Comparison of ENCODE assay signal across 9 cellular contexts in genomic region chr12:6614513-6615177, GRCh38. TPM values are rescaled to one million over a fixed set of nuclear protein-coding genes. Genes with fewer than 3 reads are reported as not detected.
A peak's percentile ranks its signal among the peaks of the same experiment; 100 is the strongest.
DNase-seq lines count a peak whose midpoint lies in the region; ATAC-seq and TF ChIP-seq lines count a peak whose summit lies in the region.
"Had no signal": no experiment of that assay in that cellular context is flagged by ENCODE, and none has a peak within 500 bp of the region (broad histone marks: within the 10 kb centered on the region; RNA-seq: fewer than 3 reads in every experiment).

No MANE protein-coding gene starts in this region.

- TF ChIP-seq CTCF in BE2C (IDR thresholded peaks at IDR 0.05; ENCODE audit: low read depth, low read length) (peak; percentile 11; the same call in 1 of the 2 replicates), Loucy (conservative IDR thresholded peaks at IDR 0.05; ENCODE audit: low read length) (no peak), coronary artery (IDR thresholded peaks at IDR 0.05) (no peak), natural killer cell (IDR thresholded peaks at IDR 0.05) (no peak)

- H3K4me1 Mint-ChIP-seq in natural killer cell = peaks cover 26 to 57% of the 10 kb centered on the region in 2 donors

- H3K9me2 ChIP-seq in Loucy (replicated peaks; ENCODE audit: low read depth, low read length) = no peaks in the 10 kb centered on the region

- peak overlapping the region; percentile 85 to 97 for H3K27ac ChIP-seq in coronary artery

- H3K27ac Mint-ChIP-seq in natural killer cell = peak overlapping the region; percentile 90 to 94

- H3K9me3 Mint-ChIP-seq in natural killer cell = no peaks in the 10 kb centered on the region

- H3K27me3 ChIP-seq in BE2C (no peaks in the 10 kb centered on the region), Loucy (ENCODE audit: insufficient read depth, low read length, poor library complexity, severe bottlenecking) (no peaks in the 10 kb centered on the region)

- H3K4me2 ChIP-seq in Loucy (ENCODE audit: low read depth, low read length, poor library complexity, severe bottlenecking) = peak overlapping the region; percentile 28

- no peak for DNase-seq in BE2C
- DNase-seq in coronary artery (ENCODE audit: low spot score) = no peak
- DNase-seq in natural killer cell = no peak
- DNase-seq in occipital lobe (lab: John Stamatoyannopoulos, UW) = no peak
- DNase-seq in AG08395 (ENCODE audit: low spot score) = no peak
- DNase-seq in NCI-H1048 (lab: John Stamatoyannopoulos, UW) = no peak
- DNase-seq in ureter (ENCODE audit: low spot score) = no peak

- H3K9ac ChIP-seq in Loucy (ENCODE audit: low read depth, low read length, poor library complexity, severe bottlenecking) = peak overlapping the region; percentile 61

- H3F3A ChIP-seq in Loucy (ENCODE audit: low read depth) = peaks cover 35% of the 10 kb centered on the region

- peaks cover 23% of the 10 kb centered on the region for H3K4me1 ChIP-seq in BE2C
- H3K4me1 ChIP-seq in Loucy (ENCODE audit: insufficient read depth, low read length, poor library complexity, severe bottlenecking) = peaks cover 41% of the 10 kb centered on the region

- H2AFZ ChIP-seq in Loucy (ENCODE audit: low read length) = no peak overlapping the region

- 0 out of 2 replicates have a peak, but pooled peaks cover 4% of the 10 kb centered on the region for H3K79me2 ChIP-seq in Loucy (ENCODE audit: insufficient read depth, low read length)

- no peaks in the 10 kb centered on the region for H3K27me3 Mint-ChIP-seq in natural killer cell (ENCODE audit: low read depth in 2 of 2)

- no peak for ATAC-seq in natural killer cell

- no peak overlapping the region for H3K4me3 ChIP-seq in BE2C (ENCODE audit: low read depth, low read length)
- peak overlapping the region; percentile 3 for H3K4me3 ChIP-seq in Loucy (ENCODE audit: low read length, poor library complexity, severe bottlenecking)
- no peak overlapping the region for H3K4me3 ChIP-seq in coronary artery

- no peaks in the 10 kb centered on the region for H3K9me3 ChIP-seq in BE2C
- H3K9me3 ChIP-seq in Loucy (ENCODE audit: insufficient read depth, low read depth, low read length) = no peaks in the 10 kb centered on the region

- H3K4me3 Mint-ChIP-seq in natural killer cell = peak overlapping the region; percentile 72

- intact Hi-C loops in natural killer cell (cut with micrococcal nuclease) = no loop called here

- no peaks in the 10 kb centered on the region for H3K36me3 ChIP-seq in BE2C
- H3K36me3 ChIP-seq in Loucy (ENCODE audit: insufficient read depth, low read length) = peaks cover 12% of the 10 kb centered on the region; the same call in 1 of the 2 replicates

- H4K20me1 ChIP-seq in Loucy (ENCODE audit: insufficient read depth, low read length, poor library complexity, severe bottlenecking) = no peaks in the 10 kb centered on the region

- H3K36me3 Mint-ChIP-seq in natural killer cell = peaks cover 7% of the 10 kb centered on the region

RNA-seq across cellular contexts. Expression of gene CHD4, which starts 7.5 kb away (rescaled TPM):
- 347 TPM for polyA plus RNA-seq in BE2C (2012; ENCODE audit: insufficient read depth, insufficient read length, low read depth)
- 100 to 1,000 TPM; 568 to 795 (median 658) TPM for total RNA-seq in natural killer cell
- total RNA-seq in occipital lobe = 149 TPM
- 232 TPM for total RNA-seq in ureter

RNA-seq across cellular contexts. Expression of gene LPAR5, which starts 21.1 kb away (rescaled TPM):
- polyA plus RNA-seq in BE2C (2012; ENCODE audit: insufficient read depth, insufficient read length, low read depth) = 1.9 TPM
- total RNA-seq in natural killer cell = 10 to 100 TPM in 2 of 3 donors, 1 to 10 TPM in 1; 10.0 to 27.8 (median 17.3) TPM
- 0.62 TPM for total RNA-seq in occipital lobe
- 13.6 TPM for total RNA-seq in ureter
- total RNA-seq: dermis microvascular lymphatic vessel endothelial cell had no signal

RNA-seq across cellular contexts. Expression of gene ACRBP, which starts 32.6 kb away (rescaled TPM):
- polyA plus RNA-seq in BE2C (2012; ENCODE audit: insufficient read depth, insufficient read length, low read depth) = 2.3 TPM
- total RNA-seq in natural killer cell (10 to 100 TPM in 1 of 3 donors, 1 to 10 TPM in 2; 2.1 to 12.2 (median 4.7) TPM), occipital lobe (0.62 TPM), ureter (2.3 TPM)

RNA-seq across cellular contexts. Expression of gene NOP2, which starts 46.6 kb away (rescaled TPM):
- polyA plus RNA-seq in BE2C (2012; ENCODE audit: insufficient read depth, insufficient read length, low read depth) = 222 TPM
- 100 to 1,000 TPM in 1 of 3 donors, 10 to 100 TPM in 2; 85.2 to 105 (median 89.1) TPM for total RNA-seq in natural killer cell
- total RNA-seq in occipital lobe = 10.8 TPM
- 51.7 TPM for total RNA-seq in ureter

RNA-seq across cellular contexts. Expression of gene ING4, which starts 48.3 kb away (rescaled TPM):
- 50.8 TPM for polyA plus RNA-seq in BE2C (2012; ENCODE audit: insufficient read depth, insufficient read length, low read depth)
- total RNA-seq in natural killer cell = 10 to 100 TPM; 29.9 to 40.9 (median 30.2) TPM
- 65.0 TPM for total RNA-seq in occipital lobe
- total RNA-seq in ureter = 39.3 TPM
